Comparison of ENCODE assay signal across 24 cellular contexts in genomic region chr4:158376441-158376840, GRCh38.
DNase-seq lines count a peak whose midpoint lies in the region; FAIRE-seq and TF ChIP-seq lines count a peak whose summit lies in the region.
"Had no signal": no experiment of that assay in that cellular context is flagged by ENCODE, and none has a peak within 500 bp of the region (broad histone marks: within the 10 kb centered on the region; RNA-seq: fewer than 3 reads in every experiment).

No MANE protein-coding gene starts in this region.

- BruUV-seq in MCF 10A (replicated peaks; lab: Mats Ljungman, UMichigan) = no TSS peak
- BruUV-seq in mammary epithelial cell (replicated peaks; lab: Mats Ljungman, UMichigan) = no TSS peak

- POLR2A ChIA-PET in MCF 10A (lab: Yijun Ruan, JAX) = interaction anchor here (0.8 to 1.5 kb wide), 3 partner anchors 40 to 74 kb away, joined by 3 to 7 read pairs (median 5); no protein-coding TSS in a partner anchor
- POLR2A ChIA-PET in CD8-positive, alpha-beta memory T cell (lab: Charles Lee) = no interaction called here

- no peaks in the 10 kb centered on the region for H3K36me3 Mint-ChIP-seq in MCF 10A (ENCODE audit: insufficient read depth, unreplicated experiment)
- H3K36me3 Mint-ChIP-seq in CD8-positive, alpha-beta memory T cell = no peaks in the 10 kb centered on the region
- H3K36me3 Mint-ChIP-seq: CD4-positive, CD25-positive, alpha-beta regulatory T cell had no signal

- DNase-seq in MCF 10A (ENCODE audit: unreplicated experiment) = peak; percentile 66
- no peak for DNase-seq in breast epithelium (ENCODE audit: low spot score in 2 of 2)
- DNase-seq in mammary epithelial cell = no peak
- DNase-seq in fibroblast of pulmonary artery (ENCODE audit: low read depth) = peak; percentile 25
- no peak for DNase-seq in activated CD4-positive, CD25-positive, alpha-beta regulatory T cell (lab: John Stamatoyannopoulos, UW)
- no peak for DNase-seq in kidney
- DNase-seq in CD8-positive, alpha-beta memory T cell = no peak
- no peak for DNase-seq in NCI-H1930 (lab: John Stamatoyannopoulos, UW)
- DNase-seq: Caco-2; CD4-positive, CD25-positive, alpha-beta regulatory T cell; DND-41; HCEC 1CT; KBM-7; NCI-H1092 treated with DMSO at 0.1 percent for 48 hours; NCI-H146; NCI-H2029 treated with DMSO at 0.1 percent for 48 hours; NCI-H2171; NCI-H345; NCI-H524; NCI-H774 had no signal

- no peak for FAIRE-seq in kidney (lab: Jason Lieb, UNC)
- FAIRE-seq: GM12892 had no signal

- peaks cover 31% of the 10 kb centered on the region for H3K4me1 Mint-ChIP-seq in MCF 10A (ENCODE audit: insufficient read depth, unreplicated experiment)
- no peaks in the 10 kb centered on the region for H3K4me1 Mint-ChIP-seq in CD8-positive, alpha-beta memory T cell
- H3K4me1 Mint-ChIP-seq: B cell; CD4-positive, CD25-positive, alpha-beta regulatory T cell; GM23338 had no signal

- CTCF ChIA-PET in MCF 10A (lab: Yijun Ruan, JAX) = no interaction called here
- CTCF ChIA-PET in mammary epithelial cell (lab: Charles Lee; ENCODE audit: low non-redundant PET) = no interaction called here
- CTCF ChIA-PET in CD8-positive, alpha-beta memory T cell (lab: Charles Lee) = no interaction called here

- no peaks in the 10 kb centered on the region for H4K20me1 ChIP-seq in mammary epithelial cell (ENCODE audit: insufficient read depth, low read length)

- H3K27me3 ChIP-seq in breast epithelium = no peaks in the 10 kb centered on the region
- H3K27me3 ChIP-seq in mammary epithelial cell (ENCODE audit: insufficient read depth, low read length) = no peaks in the 10 kb centered on the region
- no peaks in the 10 kb centered on the region for H3K27me3 ChIP-seq in CD8-positive, alpha-beta memory T cell (ENCODE audit: insufficient read depth, low read length, poor library complexity, severe bottlenecking)

- WGBS in mammary epithelial cell (ENCODE audit: low coverage, missing lambda C conversion rate) = 93% methylated on average over 4 of the region's 4 CpGs

- H3K9me3 Mint-ChIP-seq in MCF 10A (ENCODE audit: unreplicated experiment) = no peaks in the 10 kb centered on the region
- peaks cover 0 to 3% (median 0%) of the 10 kb centered on the region in 5 donors for H3K9me3 Mint-ChIP-seq in CD8-positive, alpha-beta memory T cell
- H3K9me3 Mint-ChIP-seq: GM23338 had no signal

- intact Hi-C loops in MCF 10A (cut with micrococcal nuclease) = no loop called here
- intact Hi-C loops in breast epithelium (cut with DNase I; ENCODE audit: low total_unique reads) = no loop called here
- intact Hi-C loops in mammary epithelial cell (cut with micrococcal nuclease) = no loop called here
- intact Hi-C loops in kidney (cut with DNase I) = no loop called here

- H3K27ac ChIP-seq in breast epithelium = peak overlapping the region in 1 of 2 donors; percentile 38
- no peak overlapping the region for H3K27ac ChIP-seq in mammary epithelial cell (ENCODE audit: insufficient read depth, low read depth, low read length)
- no peak overlapping the region for H3K27ac ChIP-seq in kidney (ENCODE audit: low read depth in 2 of 2, low read length in 2 of 2)
- no peak overlapping the region for H3K27ac ChIP-seq in CD8-positive, alpha-beta memory T cell (ENCODE audit: low read depth, low read length)
- H3K27ac ChIP-seq: 22Rv1 had no signal

- dilution Hi-C loops in mammary epithelial cell (cut with HindIII; ENCODE audit: low sequenced_read_pairs) = loop anchor here (5.0 kb wide), 1 partner anchor 49 kb away; no protein-coding TSS in a partner anchor

- TF ChIP-seq CTCF in MCF 10A (IDR thresholded peaks at IDR 0.05; ENCODE audit: unreplicated experiment) (no peak), breast epithelium (IDR thresholded peaks at IDR 0.05) (no peak), mammary epithelial cell (conservative IDR thresholded peaks at IDR 0.05 in 1 of 2, IDR thresholded peaks at IDR 0.05 in 1 of 2; ENCODE audit: extremely low read depth in 1 of 2, insufficient read depth in 1 of 2, low read depth in 1 of 2, low read length in 2 of 2) (no peak), fibroblast of pulmonary artery (IDR thresholded peaks at IDR 0.05; ENCODE audit: low read length, missing control alignments) (no peak), kidney (IDR thresholded peaks at IDR 0.05; ENCODE audit: borderline replicate concordance, extremely low read depth, insufficient read depth) (no peak)

- H3K4me3 ChIP-seq in breast epithelium = no peak overlapping the region
- no peak overlapping the region for H3K4me3 ChIP-seq in mammary epithelial cell (replicated peaks in 1 of 3; ENCODE audit: insufficient read depth in 1 of 3, low read depth in 2 of 3, low read length in 3 of 3)
- no peak overlapping the region for H3K4me3 ChIP-seq in fibroblast of pulmonary artery (replicated peaks; ENCODE audit: low read depth, low read length)
- H3K4me3 ChIP-seq in kidney (ENCODE audit: low read length in 2 of 2) = no peak overlapping the region
- H3K4me3 ChIP-seq in CD8-positive, alpha-beta memory T cell (ENCODE audit: low read length) = no peak overlapping the region
- H3K4me3 ChIP-seq: GM23338 had no signal

- TF ChIP-seq POLR2A in breast epithelium (IDR thresholded peaks at IDR 0.05) = no peak

- H3K4me2 ChIP-seq in mammary epithelial cell (ENCODE audit: insufficient read depth, low read depth, low read length) = no peak overlapping the region
- H3K4me2 ChIP-seq: GM23338 had no signal

- peak overlapping the region; percentile 7 for H2AFZ ChIP-seq in mammary epithelial cell (ENCODE audit: low read depth, low read length)
- H2AFZ ChIP-seq: GM23338 had no signal

- in situ Hi-C loops in mammary epithelial cell (cut with MboI; ENCODE audit: low sequenced_read_pairs in 2 of 2) = no loop called here

- H3K27ac Mint-ChIP-seq in MCF 10A (ENCODE audit: low read depth, unreplicated experiment) = peak overlapping the region; percentile 55
- H3K27ac Mint-ChIP-seq in CD8-positive, alpha-beta memory T cell = no peak overlapping the region
- H3K27ac Mint-ChIP-seq: B cell; CD4-positive, CD25-positive, alpha-beta regulatory T cell; GM23338 had no signal

- no peak overlapping the region for H3K4me3 Mint-ChIP-seq in MCF 10A (ENCODE audit: unreplicated experiment)
- H3K4me3 Mint-ChIP-seq in CD8-positive, alpha-beta memory T cell = no peak overlapping the region
- H3K4me3 Mint-ChIP-seq: B cell; CD4-positive, CD25-positive, alpha-beta regulatory T cell; GM23338 had no signal

- no peak overlapping the region for H3K9ac ChIP-seq in mammary epithelial cell (ENCODE audit: insufficient read depth, low read length)
- no peak overlapping the region for H3K9ac ChIP-seq in kidney (ENCODE audit: low read length in 2 of 2)

- H3K79me2 ChIP-seq in mammary epithelial cell (ENCODE audit: insufficient read depth, low read length) = no peaks in the 10 kb centered on the region

- no peaks in the 10 kb centered on the region for H3K27me3 Mint-ChIP-seq in MCF 10A (ENCODE audit: insufficient read depth, unreplicated experiment)
- peaks cover 0 to 1% of the 10 kb centered on the region in 2 donors for H3K27me3 Mint-ChIP-seq in CD8-positive, alpha-beta memory T cell
- H3K27me3 Mint-ChIP-seq: B cell; CD4-positive, CD25-positive, alpha-beta regulatory T cell had no signal

- H3K4me1 ChIP-seq in breast epithelium (no peaks in the 10 kb centered on the region), mammary epithelial cell (ENCODE audit: insufficient read depth, low read length) (peaks cover 9% of the 10 kb centered on the region), kidney (ENCODE audit: control insufficient read depth in 1 of 2, insufficient read depth in 1 of 2, low read depth in 1 of 2, low read length in 2 of 2) (no peaks in the 10 kb centered on the region)
- no peaks in the 10 kb centered on the region for H3K4me1 ChIP-seq in CD8-positive, alpha-beta memory T cell (ENCODE audit: insufficient read depth, low read length)
- H3K4me1 ChIP-seq: Caco-2 had no signal

- no peaks in the 10 kb centered on the region for H3K9me3 ChIP-seq in breast epithelium
- peaks cover 3% of the 10 kb centered on the region for H3K9me3 ChIP-seq in mammary epithelial cell (replicated peaks; ENCODE audit: insufficient read depth, low read length)
- no peaks in the 10 kb centered on the region for H3K9me3 ChIP-seq in kidney (ENCODE audit: control insufficient read depth in 1 of 2, low read length in 2 of 2)
- H3K9me3 ChIP-seq in CD8-positive, alpha-beta memory T cell (ENCODE audit: low read length) = no peaks in the 10 kb centered on the region
- H3K9me3 ChIP-seq: Caco-2 had no signal

- no peaks in the 10 kb centered on the region for H3K36me3 ChIP-seq in breast epithelium
- H3K36me3 ChIP-seq in mammary epithelial cell (ENCODE audit: insufficient read depth, low read length) = no peaks in the 10 kb centered on the region
- H3K36me3 ChIP-seq in kidney (ENCODE audit: control insufficient read depth in 1 of 2, insufficient read depth in 2 of 2, low read length in 2 of 2) = no peaks in the 10 kb centered on the region
- H3K36me3 ChIP-seq in CD8-positive, alpha-beta memory T cell (ENCODE audit: insufficient read depth, low read length) = no peaks in the 10 kb centered on the region

Comparison
In these comparisons a context has a peak if more than half of its experiments do, and no peak if none do; other contexts are left out.
1. DNase-seq: peak in MCF 10A (single experiment) and fibroblast of pulmonary artery (single experiment); none in breast epithelium (0 of 2), mammary epithelial cell (single experiment), activated CD4-positive, CD25-positive, alpha-beta regulatory T cell (0 of 4), kidney (single experiment), CD8-positive, alpha-beta memory T cell (0 of 5) and NCI-H1930 (0 of 2).